21 cellular contexts compared by ENCODE assay signal in the genomic region with DNA sequence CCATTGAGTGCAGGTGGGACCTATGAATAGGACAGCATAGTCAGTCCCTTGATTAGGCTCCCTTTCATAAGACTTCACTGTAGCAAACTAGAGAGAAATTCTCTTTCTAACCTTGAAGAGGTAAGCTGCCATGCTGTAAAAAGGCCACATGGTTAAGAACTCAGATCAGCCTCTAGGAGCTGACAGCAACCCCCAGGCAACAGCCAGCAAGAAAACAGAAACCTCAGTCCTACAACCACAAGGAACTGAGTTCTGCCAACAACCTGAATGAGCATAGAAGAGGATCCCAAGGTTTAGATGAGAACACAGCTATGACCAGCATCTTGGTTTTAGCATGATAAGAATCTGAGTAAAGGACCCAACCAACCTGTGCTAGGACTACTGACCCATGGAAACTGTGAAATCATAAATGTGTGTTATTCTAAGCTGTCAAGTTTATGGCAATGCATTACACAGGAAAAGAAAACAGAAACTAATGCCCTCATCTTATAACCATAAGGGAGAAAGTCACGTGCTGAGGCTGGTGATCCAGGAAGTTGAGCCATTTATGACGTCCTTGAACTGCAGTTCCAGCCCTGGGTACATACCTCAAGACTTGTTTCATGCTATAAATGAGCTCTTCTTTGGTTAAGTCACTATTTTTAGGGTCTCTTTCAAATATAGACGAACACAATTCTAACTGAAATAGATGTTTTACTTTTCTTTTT. TPM values are rescaled to one million over a fixed set of nuclear protein-coding genes. Genes with fewer than 3 reads are reported as not detected.
DNase-seq lines count a peak whose midpoint lies in the region; ATAC-seq and TF ChIP-seq lines count a peak whose summit lies in the region.
"Had no signal": no experiment of that assay in that cellular context is flagged by ENCODE, and none has a peak within 500 bp of the region (broad histone marks: within the 10 kb centered on the region; RNA-seq: fewer than 3 reads in every experiment).

No MANE protein-coding gene starts in this region.

- no peaks in the 10 kb centered on the region for H3K4me1 Mint-ChIP-seq in naive thymus-derived CD4-positive, alpha-beta T cell
- H3K4me1 Mint-ChIP-seq: activated naive CD8-positive, alpha-beta T cell treated with anti-CD3 and anti-CD28 coated beads, Interleukin-2, amount 50 U/mL, for 24 hours; CD4-positive, alpha-beta memory T cell had no signal

- H3K36me3 ChIP-seq in SK-N-SH (replicated peaks in 1 of 2; ENCODE audit: control insufficient read depth in 1 of 2, insufficient read depth in 2 of 2, low read length in 1 of 2) (no peaks in the 10 kb centered on the region), OCI-LY7 (ENCODE audit: insufficient read depth, low read length) (no peaks in the 10 kb centered on the region), gastrocnemius medialis (no peaks in the 10 kb centered on the region)
- no peaks in the 10 kb centered on the region for H3K36me3 ChIP-seq in naive thymus-derived CD4-positive, alpha-beta T cell (ENCODE audit: control insufficient read depth in 2 of 3, insufficient read depth in 3 of 3, low read length in 3 of 3)
- H3K36me3 ChIP-seq: left ventricle myocardium inferior, neutrophil had no signal

- H3K27me3 ChIP-seq in SK-N-SH (ENCODE audit: insufficient read depth) (no peaks in the 10 kb centered on the region; the same call in 1 of the 2 replicates), gastrocnemius medialis (no peaks in the 10 kb centered on the region)
- no peaks in the 10 kb centered on the region for H3K27me3 ChIP-seq in naive thymus-derived CD4-positive, alpha-beta T cell (ENCODE audit: control insufficient read depth in 2 of 2, insufficient read depth in 2 of 2, low read length in 2 of 2)
- H3K27me3 ChIP-seq: neutrophil had no signal

- peaks cover 0 to 4% (median 0%) of the 10 kb centered on the region in 11 donors for H3K9me3 Mint-ChIP-seq in naive thymus-derived CD4-positive, alpha-beta T cell
- H3K9me3 Mint-ChIP-seq: activated naive CD8-positive, alpha-beta T cell treated with anti-CD3 and anti-CD28 coated beads, Interleukin-2, amount 50 U/mL, for 24 hours; activated T-helper 2 cell treated with anti-CD3 and anti-CD28 coated beads, Interferon-gamma antibody, Interleukin-2, Interleukin-4, amounts not matched to agents 10 μg/mL and 5 μg/mL and 100 μg/mL, durations not matched to agents 14 hours and 24 hours and 36 hours had no signal

- H3K4me1 ChIP-seq in SK-N-SH (ENCODE audit: control insufficient read depth in 1 of 2, insufficient read depth in 2 of 2, low read depth in 1 of 2, low read length in 1 of 2) = no peaks in the 10 kb centered on the region
- H3K4me1 ChIP-seq in OCI-LY7 (ENCODE audit: insufficient read depth, low read length, poor library complexity, severe bottlenecking) = no peaks in the 10 kb centered on the region
- H3K4me1 ChIP-seq in gastrocnemius medialis = no peaks in the 10 kb centered on the region
- no peaks in the 10 kb centered on the region for H3K4me1 ChIP-seq in naive thymus-derived CD4-positive, alpha-beta T cell (ENCODE audit: control insufficient read depth in 2 of 2, insufficient read depth in 2 of 2, low read length in 2 of 2)
- H3K4me1 ChIP-seq: left ventricle myocardium inferior had no signal

- H3F3A ChIP-seq in SK-N-SH (replicated peaks; ENCODE audit: insufficient read depth) = no peaks in the 10 kb centered on the region

- H3K36me3 Mint-ChIP-seq in naive thymus-derived CD4-positive, alpha-beta T cell = no peaks in the 10 kb centered on the region
- H3K36me3 Mint-ChIP-seq: CD4-positive, alpha-beta memory T cell had no signal

- no peak for TF ChIP-seq EP300 in SK-N-SH (IDR thresholded peaks at IDR 0.05; ENCODE audit: borderline replicate concordance in 1 of 2, low read depth in 1 of 2, low read length in 1 of 2)

- DNase-seq in Daoy (ENCODE audit: low read depth) = peak; percentile 2
- DNase-seq in epithelial cell of prostate (ENCODE audit: low read depth, low spot score) = peak; percentile 0
- no peak for DNase-seq in SK-N-SH
- no peak for DNase-seq in OCI-LY7 (ENCODE audit: low spot score)
- DNase-seq in gastrocnemius medialis = no peak
- DNase-seq in naive thymus-derived CD4-positive, alpha-beta T cell = no peak
- DNase-seq: activated CD8-positive, alpha-beta memory T cell treated with anti-CD3 and anti-CD28 coated beads for 24 hours; activated naive CD8-positive, alpha-beta T cell treated with anti-CD3 and anti-CD28 coated beads, Interleukin-2, amount 50 U/mL, for 24 hours; CD4-positive, alpha-beta memory T cell; DMS79; left ventricle myocardium inferior; NCI-H1436; NCI-H2171 treated with DMSO at 0.1 percent for 48 hours; NCI-H748 treated with DMSO at 0.1 percent for 48 hours; PC-9 had no signal

- H3K27me3 Mint-ChIP-seq in naive thymus-derived CD4-positive, alpha-beta T cell = peaks cover 0 to 8% (median 0%) of the 10 kb centered on the region in 5 donors

- no peak for TF ChIP-seq POLR2A in gastrocnemius medialis (IDR thresholded peaks at IDR 0.05)

- no TSS peak for BruUV-seq in OCI-LY7 (replicated peaks; lab: Mats Ljungman, UMichigan)

- H2AFZ ChIP-seq in SK-N-SH (ENCODE audit: low read depth) (no peak overlapping the region), OCI-LY7 (ENCODE audit: low read length) (no peak overlapping the region)
- H2AFZ ChIP-seq: PC-9 had no signal

- H3K9me3 ChIP-seq in SK-N-SH (no peaks in the 10 kb centered on the region), OCI-LY7 (ENCODE audit: low read length) (no peaks in the 10 kb centered on the region), gastrocnemius medialis (no peaks in the 10 kb centered on the region)
- H3K9me3 ChIP-seq in naive thymus-derived CD4-positive, alpha-beta T cell (ENCODE audit: control insufficient read depth in 2 of 3, low read length in 3 of 3) = no peaks in the 10 kb centered on the region
- H3K9me3 ChIP-seq: neutrophil had no signal

- no peaks in the 10 kb centered on the region for H3K9me2 ChIP-seq in SK-N-SH
- no peaks in the 10 kb centered on the region for H3K9me2 ChIP-seq in OCI-LY7 (ENCODE audit: insufficient read depth, low read length)

- ATAC-seq in GM18907 (IDR thresholded peaks at IDR 0.05; ENCODE audit: unreplicated experiment) (peak; percentile 65), HG03139 (IDR thresholded peaks at IDR 0.05; ENCODE audit: unreplicated experiment) (peak; percentile 47), gastrocnemius medialis (no peak)
- ATAC-seq in naive thymus-derived CD4-positive, alpha-beta T cell = no peak
- ATAC-seq: activated naive CD8-positive, alpha-beta T cell treated with anti-CD3 and anti-CD28 coated beads, Interleukin-2, amount 50 U/mL, for 24 hours had no signal

- H3K4me3 Mint-ChIP-seq in naive thymus-derived CD4-positive, alpha-beta T cell = no peak overlapping the region
- H3K4me3 Mint-ChIP-seq: activated naive CD8-positive, alpha-beta T cell treated with anti-CD3 and anti-CD28 coated beads, Interleukin-2, amount 50 U/mL, for 24 hours; CD4-positive, alpha-beta memory T cell had no signal

- no peaks in the 10 kb centered on the region for H3K79me2 ChIP-seq in SK-N-SH (ENCODE audit: insufficient read depth)
- H3K79me2 ChIP-seq in OCI-LY7 (ENCODE audit: insufficient read depth, low read depth, low read length) = no peaks in the 10 kb centered on the region

- H3K27ac ChIP-seq in epithelial cell of prostate (no peak overlapping the region), SK-N-SH (ENCODE audit: low read depth in 2 of 2, low read length in 1 of 2) (no peak overlapping the region), OCI-LY7 (ENCODE audit: low read depth, low read length, poor library complexity, severe bottlenecking) (no peak overlapping the region), gastrocnemius medialis (no peak overlapping the region)
- no peak overlapping the region for H3K27ac ChIP-seq in naive thymus-derived CD4-positive, alpha-beta T cell (ENCODE audit: low read depth, low read length)
- H3K27ac ChIP-seq: coronary artery, left ventricle myocardium inferior, neutrophil, PC-9 had no signal

- in situ Hi-C loops in gastrocnemius medialis (cut with MboI; ENCODE audit: low sequenced_read_pairs in 4 of 4) = no loop called here

- WGBS in SK-N-SH (ENCODE audit: low lambda C conversion rate) = 5% methylated on average over 3 of the region's 3 CpGs

- CTCF ChIA-PET in SK-N-SH (lab: Yijun Ruan, JAX) (no interaction called here), OCI-LY7 (lab: Charles Lee; ENCODE audit: unreplicated experiment) (no interaction called here)
- CTCF ChIA-PET in naive thymus-derived CD4-positive, alpha-beta T cell (lab: Charles Lee) = no interaction called here

- no peaks in the 10 kb centered on the region for H4K20me1 ChIP-seq in SK-N-SH (ENCODE audit: insufficient read depth)
- no peaks in the 10 kb centered on the region for H4K20me1 ChIP-seq in OCI-LY7 (ENCODE audit: insufficient read depth, low read length)

- H3K4me3 ChIP-seq in SK-N-SH (ENCODE audit: low read depth in 2 of 2, low read length in 1 of 2) (no peak overlapping the region), OCI-LY7 (ENCODE audit: low read depth, low read length, poor library complexity, severe bottlenecking) (no peak overlapping the region), gastrocnemius medialis (no peak overlapping the region)
- no peak overlapping the region for H3K4me3 ChIP-seq in naive thymus-derived CD4-positive, alpha-beta T cell (ENCODE audit: low read length)
- H3K4me3 ChIP-seq: coronary artery, left ventricle myocardium inferior, PC-9 had no signal

- no peak for TF ChIP-seq RAD21 in SK-N-SH (IDR thresholded peaks at IDR 0.05; ENCODE audit: low read length)

- no peak overlapping the region for H3K9ac ChIP-seq in SK-N-SH

- H3K27ac Mint-ChIP-seq in naive thymus-derived CD4-positive, alpha-beta T cell = no peak overlapping the region
- H3K27ac Mint-ChIP-seq: activated naive CD8-positive, alpha-beta T cell treated with anti-CD3 and anti-CD28 coated beads, Interleukin-2, amount 50 U/mL, for 24 hours; activated T-helper 2 cell treated with anti-CD3 and anti-CD28 coated beads, Interferon-gamma antibody, Interleukin-2, Interleukin-4, amounts not matched to agents 10 μg/mL and 5 μg/mL and 100 μg/mL, durations not matched to agents 14 hours and 24 hours and 36 hours; CD4-positive, alpha-beta memory T cell had no signal

- no peak overlapping the region for H3K4me2 ChIP-seq in SK-N-SH
- H3K4me2 ChIP-seq in OCI-LY7 (ENCODE audit: low read length) = no peak overlapping the region
- H3K4me2 ChIP-seq: PC-9 had no signal

- POLR2A ChIA-PET in SK-N-SH (lab: Yijun Ruan, JAX) = no interaction called here
- POLR2A ChIA-PET in OCI-LY7 (lab: Charles Lee) = interaction anchor here (0.6 to 1.1 kb wide), 3 partner anchors 10 to 903 kb away, joined by 3 to 4 read pairs (median 3); no protein-coding TSS in a partner anchor
- POLR2A ChIA-PET in naive thymus-derived CD4-positive, alpha-beta T cell (lab: Charles Lee) = no interaction called here

- intact Hi-C loops in OCI-LY7 (cut with micrococcal nuclease; ENCODE audit: unreplicated experiment) (no loop called here), gastrocnemius medialis (cut with DNase I; ENCODE audit: low total_unique reads) (no loop called here)
- intact Hi-C loops in naive thymus-derived CD4-positive, alpha-beta T cell (cut with micrococcal nuclease) = no loop called here

- TF ChIP-seq CTCF in SK-N-SH (IDR thresholded peaks at IDR 0.05) (no peak), OCI-LY7 (conservative IDR thresholded peaks at IDR 0.05; ENCODE audit: low read length) (no peak), gastrocnemius medialis (IDR thresholded peaks at IDR 0.05 in 4 of 5, conservative IDR thresholded peaks at IDR 0.05 in 1 of 5) (no peak)

RNA-seq across cellular contexts. Expression of a gene that starts 43.3 kb away (rescaled TPM):
- total RNA-seq in Daoy (2014; rRNA removed; shearing (Covaris generic)) = 2.5 and 3.9 TPM in 2 replicates
- polyA plus RNA-seq in SK-N-SH (2012; rRNA removed) = 0.66 and 0.76 TPM in 2 replicates
- 0.81 and 0.82 TPM in 2 replicates for polyA plus RNA-seq in SK-N-SH (2012; cell fraction: cytosol; rRNA removed)
- polyA plus RNA-seq in SK-N-SH (2012; cell fraction: nucleus; rRNA removed) = 0.20 TPM in 2 replicates
- 0.19 TPM in 1 of 2 replicates, not detected in the other for total RNA-seq in OCI-LY7 (2014; rRNA removed; shearing (Covaris generic))
- total RNA-seq in OCI-LY7 (2022) (0.41 TPM in 1 of 2 replicates, not detected in the other), gastrocnemius medialis (under 1 TPM in 1 of 4 donors, not detected in 3; 0.27 TPM)
- 1 to 10 TPM in 2 of 5 experiments, under 1 TPM in 2, not detected in 1; 0.21 to 1.9 (median 0.92) TPM for total RNA-seq in naive thymus-derived CD4-positive, alpha-beta T cell
- polyA plus RNA-seq in naive thymus-derived CD4-positive, alpha-beta T cell = under 1 TPM in 1 of 2 donors, not detected in 1; 0.14 TPM
- total RNA-seq: HT1080 had no signal

Comparison
In these comparisons a context has a peak if more than half of its experiments do, and no peak if none do; other contexts are left out.
1. DNase-seq: peak in Daoy (single experiment) and epithelial cell of prostate (single experiment); none in SK-N-SH (single experiment), OCI-LY7 (single experiment), gastrocnemius medialis (0 of 2) and naive thymus-derived CD4-positive, alpha-beta T cell (0 of 9).
2. ATAC-seq: peak in GM18907 (single experiment) and HG03139 (single experiment); none in gastrocnemius medialis (0 of 2) and naive thymus-derived CD4-positive, alpha-beta T cell (single experiment).